In the genomic region with DNA sequence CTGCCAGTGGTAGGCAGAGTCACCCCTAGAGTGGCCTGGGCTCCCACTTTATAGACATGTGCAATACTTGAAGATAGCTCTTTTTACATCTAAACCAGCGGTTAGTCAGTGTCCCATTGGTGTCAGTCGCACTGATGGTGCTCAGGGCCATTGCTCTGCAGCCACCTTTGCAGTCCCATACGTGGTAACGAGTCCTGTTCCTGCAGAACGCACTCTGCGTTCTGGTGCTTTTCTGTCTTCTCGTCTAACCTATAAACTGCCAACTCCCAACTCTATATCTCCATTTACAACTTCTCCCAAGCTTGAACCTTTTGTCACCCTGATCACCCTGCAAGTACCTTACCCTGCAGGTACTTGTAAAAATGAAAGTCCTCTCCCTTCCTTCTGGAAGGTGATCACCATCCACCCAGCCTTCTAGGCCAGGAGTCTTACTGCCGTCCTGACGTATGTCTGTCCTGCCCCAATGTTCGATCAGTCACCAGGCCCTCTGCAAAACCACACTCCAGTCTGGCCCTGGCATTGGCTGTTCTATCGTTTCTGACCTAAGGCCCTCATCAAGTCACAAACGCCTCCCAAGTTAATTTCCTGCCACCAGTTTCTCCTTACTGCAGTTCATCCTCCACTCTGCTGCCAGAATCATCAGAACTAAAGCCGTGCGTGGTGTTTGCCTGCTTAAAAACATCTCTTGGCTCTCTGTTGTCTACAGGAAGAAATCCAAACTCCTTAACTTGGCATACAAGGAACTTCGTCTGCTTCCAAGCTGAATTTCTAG, we compare ENCODE assay signal across 1 cellular context.
TF ChIP-seq lines count a peak whose summit lies in the region.

No MANE protein-coding gene starts in this region.

TF ChIP-seq in HepG2, 621 proteins besides CTCF, POLR2A, EP300 and RAD21 (continued from another document):
- TF ChIP-seq, protein P1, sequence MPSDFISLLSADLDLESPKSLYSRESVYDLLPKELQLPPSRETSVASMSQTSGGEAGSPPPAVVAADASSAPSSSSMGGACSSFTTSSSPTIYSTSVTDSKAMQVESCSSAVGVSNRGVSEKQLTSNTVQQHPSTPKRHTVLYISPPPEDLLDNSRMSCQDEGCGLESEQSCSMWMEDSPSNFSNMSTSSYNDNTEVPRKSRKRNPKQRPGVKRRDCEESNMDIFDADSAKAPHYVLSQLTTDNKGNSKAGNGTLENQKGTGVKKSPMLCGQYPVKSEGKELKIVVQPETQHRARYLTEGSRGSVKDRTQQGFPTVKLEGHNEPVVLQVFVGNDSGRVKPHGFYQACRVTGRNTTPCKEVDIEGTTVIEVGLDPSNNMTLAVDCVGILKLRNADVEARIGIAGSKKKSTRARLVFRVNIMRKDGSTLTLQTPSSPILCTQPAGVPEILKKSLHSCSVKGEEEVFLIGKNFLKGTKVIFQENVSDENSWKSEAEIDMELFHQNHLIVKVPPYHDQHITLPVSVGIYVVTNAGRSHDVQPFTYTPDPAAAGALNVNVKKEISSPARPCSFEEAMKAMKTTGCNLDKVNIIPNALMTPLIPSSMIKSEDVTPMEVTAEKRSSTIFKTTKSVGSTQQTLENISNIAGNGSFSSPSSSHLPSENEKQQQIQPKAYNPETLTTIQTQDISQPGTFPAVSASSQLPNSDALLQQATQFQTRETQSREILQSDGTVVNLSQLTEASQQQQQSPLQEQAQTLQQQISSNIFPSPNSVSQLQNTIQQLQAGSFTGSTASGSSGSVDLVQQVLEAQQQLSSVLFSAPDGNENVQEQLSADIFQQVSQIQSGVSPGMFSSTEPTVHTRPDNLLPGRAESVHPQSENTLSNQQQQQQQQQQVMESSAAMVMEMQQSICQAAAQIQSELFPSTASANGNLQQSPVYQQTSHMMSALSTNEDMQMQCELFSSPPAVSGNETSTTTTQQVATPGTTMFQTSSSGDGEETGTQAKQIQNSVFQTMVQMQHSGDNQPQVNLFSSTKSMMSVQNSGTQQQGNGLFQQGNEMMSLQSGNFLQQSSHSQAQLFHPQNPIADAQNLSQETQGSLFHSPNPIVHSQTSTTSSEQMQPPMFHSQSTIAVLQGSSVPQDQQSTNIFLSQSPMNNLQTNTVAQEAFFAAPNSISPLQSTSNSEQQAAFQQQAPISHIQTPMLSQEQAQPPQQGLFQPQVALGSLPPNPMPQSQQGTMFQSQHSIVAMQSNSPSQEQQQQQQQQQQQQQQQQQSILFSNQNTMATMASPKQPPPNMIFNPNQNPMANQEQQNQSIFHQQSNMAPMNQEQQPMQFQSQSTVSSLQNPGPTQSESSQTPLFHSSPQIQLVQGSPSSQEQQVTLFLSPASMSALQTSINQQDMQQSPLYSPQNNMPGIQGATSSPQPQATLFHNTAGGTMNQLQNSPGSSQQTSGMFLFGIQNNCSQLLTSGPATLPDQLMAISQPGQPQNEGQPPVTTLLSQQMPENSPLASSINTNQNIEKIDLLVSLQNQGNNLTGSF (CRISPR knock-in tag; IDR thresholded peaks at IDR 0.05), result 0 out of 2 replicates have a peak, but pooled peaks have one; percentile 22
